33 cellular contexts compared by ENCODE assay signal in the genomic region with DNA sequence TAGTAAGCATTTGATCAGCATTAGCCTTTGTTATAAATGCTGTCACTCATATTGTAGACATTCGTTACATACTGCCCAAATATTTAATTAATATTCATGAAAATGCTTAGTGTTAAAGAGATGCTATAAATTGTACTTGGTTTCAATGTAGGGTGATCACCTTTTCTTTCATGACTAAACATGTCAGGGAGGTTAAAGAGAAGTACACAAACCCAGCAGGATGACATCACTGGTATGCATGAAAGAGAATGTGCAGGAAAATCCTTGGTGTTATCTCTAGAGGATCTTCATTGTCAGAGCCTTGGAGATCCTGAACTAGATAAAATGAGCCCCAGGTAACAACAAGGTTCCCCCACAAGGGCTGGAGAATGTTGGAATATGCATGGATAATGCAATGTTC. TPM values are rescaled to one million over a fixed set of nuclear protein-coding genes. Genes with fewer than 3 reads are reported as not detected.
"Had no signal": no experiment of that assay in that cellular context is flagged by ENCODE, and none has a peak within 500 bp of the region (broad histone marks: within the 10 kb centered on the region; RNA-seq: fewer than 3 reads in every experiment).

No MANE protein-coding gene starts in this region.

- H3K27ac ChIP-seq: brain microvascular endothelial cell, cardiac muscle cell, WERI-Rb-1 had no signal

- H3K9me3 ChIP-seq: MG63 had no signal

- H3K4me3 ChIP-seq: cardiac muscle cell, MG63 had no signal

- ATAC-seq: activated T-cell treated with anti-CD3 and anti-CD28 coated beads, Interleukin-2, amount 50 U/mL, for 72 hours; activated T-helper 17 cell treated with anti-CD3 and anti-CD28 coated beads, Interleukin-2, amount 50 U/mL, for 72 hours; Panc1 had no signal

- H3K36me3 ChIP-seq: brain microvascular endothelial cell, cardiac muscle cell, MG63, WERI-Rb-1 had no signal

- DNase-seq: activated CD4-positive, alpha-beta memory T cell treated with anti-CD3 and anti-CD28 coated beads, Interleukin-2, amount 10 ng/mL, durations not matched to agents 7 days and 5 days; activated CD4-positive, alpha-beta T cell treated with anti-CD3 and anti-CD28 coated beads for 1 hour; activated CD4-positive, alpha-beta T cell treated with anti-CD3 and anti-CD28 coated beads for 48 hours; activated CD4-positive, CD25-positive, alpha-beta regulatory T cell; activated effector memory CD4-positive, alpha-beta T cell treated with anti-CD3 and anti-CD28 coated beads, Interleukin-2, amount 50 U/mL, for 16 hours; activated naive CD4-positive, alpha-beta T cell; activated naive CD4-positive, alpha-beta T cell treated with anti-CD3 and anti-CD28 coated beads, Interleukin-2, amount 50 U/mL, for 16 hours; activated naive CD8-positive, alpha-beta T cell treated with anti-CD3 and anti-CD28 coated beads for 36 hours; activated T-cell treated with anti-CD3 and anti-CD28 coated beads, Interleukin-2, amount 50 U/mL, for 1 hour; activated T-cell treated with anti-CD3 and anti-CD28 coated beads, Interleukin-2, amount 50 U/mL, for 72 hours; amniotic stem cell; aorta; brain microvascular endothelial cell; Karpas-422; KBM-7; MG63; NCI-H1048; NCI-H1105 treated with DMSO at 0.1 percent for 48 hours; NCI-H1436; NCI-H1694; NCI-H1930; NCI-H2171 treated with DMSO at 0.1 percent for 48 hours; NCI-H2227 treated with DMSO at 0.1 percent for 48 hours; NCI-H446; NCI-H510A treated with DMSO at 0.1 percent for 48 hours; NCI-H526 treated with DMSO at 0.1 percent for 48 hours; Right ventricle myocardium superior; T1000; WERI-Rb-1 had no signal

- H3K27me3 ChIP-seq: brain microvascular endothelial cell, cardiac muscle cell, MG63 had no signal

RNA-seq across cellular contexts. Expression of a gene that starts 33.1 kb away (rescaled TPM):
- total RNA-seq: activated CD8-positive, alpha-beta memory T cell treated with anti-CD3 and anti-CD28 coated beads for 36 hours; activated naive CD8-positive, alpha-beta T cell treated with anti-CD3 and anti-CD28 coated beads for 36 hours; Right ventricle myocardium superior had no signal
- polyA plus RNA-seq: aorta had no signal
